ENCODE assay signal across 11 cellular contexts in the genomic region with DNA sequence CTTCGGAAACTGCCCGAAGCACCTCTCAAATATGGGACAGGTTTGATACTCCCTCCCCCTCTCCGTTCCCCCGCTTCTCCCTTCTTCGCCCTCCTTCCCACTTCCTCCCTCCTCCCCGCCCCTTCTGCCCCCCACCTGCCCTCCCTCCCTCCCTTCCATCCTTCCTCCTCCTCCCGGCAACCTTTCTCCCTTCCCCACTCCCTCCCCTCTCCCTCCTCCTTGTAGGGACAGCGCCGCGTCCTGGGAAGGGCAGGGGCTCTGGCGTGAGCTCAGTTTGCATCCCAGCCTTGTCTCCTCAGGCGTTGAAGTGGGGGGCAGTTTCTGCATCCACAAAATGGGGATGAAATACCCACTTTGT. TPM values are rescaled to one million over a fixed set of nuclear protein-coding genes. Genes with fewer than 3 reads are reported as not detected.
DNase-seq lines count a peak whose midpoint lies in the region; ATAC-seq and FAIRE-seq lines count a peak whose summit lies in the region.
"Had no signal": no experiment of that assay in that cellular context is flagged by ENCODE, and none has a peak within 500 bp of the region (broad histone marks: within the 10 kb centered on the region; RNA-seq: fewer than 3 reads in every experiment).

No MANE protein-coding gene starts in this region.

- H3K36me3 ChIP-seq in small intestine (ENCODE audit: control insufficient read depth in 2 of 2, insufficient read depth in 2 of 2, low read length in 2 of 2): no peaks in the 10 kb centered on the region

- H3K36me3 Mint-ChIP-seq in activated T-helper 1 cell treated with anti-CD3 and anti-CD28 coated beads, Interleukin-12 subunit alpha, Interleukin-12 subunit beta, Interleukin-2, Interleukin-4 antibody, amounts not matched to agents 30 ng/mL and 10 ng/mL and 1 ng/mL, durations not matched to agents 14 hours and 24 hours and 36 hours (ENCODE audit: low read depth): no peaks in the 10 kb centered on the region

- peaks cover 27% of the 10 kb centered on the region for H3K4me1 Mint-ChIP-seq in activated T-helper 1 cell treated with anti-CD3 and anti-CD28 coated beads, Interleukin-12 subunit alpha, Interleukin-12 subunit beta, Interleukin-2, Interleukin-4 antibody, amounts not matched to agents 30 ng/mL and 10 ng/mL and 1 ng/mL, durations not matched to agents 14 hours and 24 hours and 36 hours (ENCODE audit: low read depth)

- peak overlapping the region; percentile 52; the same call in 1 of the 2 replicates for H3K4me3 ChIP-seq in GM08714 (ENCODE audit: low read length)
- H3K4me3 ChIP-seq in small intestine (ENCODE audit: low read depth in 1 of 2, low read length in 2 of 2): no peak overlapping the region

- H3K4me1 ChIP-seq in small intestine (ENCODE audit: control insufficient read depth in 2 of 2, insufficient read depth in 1 of 2, low read depth in 1 of 2, low read length in 1 of 2): no peaks in the 10 kb centered on the region

- H3K9me3 ChIP-seq in small intestine (ENCODE audit: control insufficient read depth, low read depth): no peaks in the 10 kb centered on the region

- H3K27ac ChIP-seq in small intestine (ENCODE audit: low read depth in 1 of 2, low read length in 1 of 2): no peak overlapping the region

- peak; percentile 9 for ATAC-seq in left colon
- no peak for ATAC-seq in HG02840 (IDR thresholded peaks at IDR 0.05; ENCODE audit: low FRiP score, unreplicated experiment)

- intact Hi-C loops in activated T-helper 1 cell treated with anti-CD3 and anti-CD28 coated beads, Interleukin-12 subunit alpha, Interleukin-12 subunit beta, Interleukin-2, Interleukin-4 antibody, amounts not matched to agents 30 ng/mL and 10 ng/mL and 1 ng/mL, durations not matched to agents 14 hours and 24 hours and 36 hours (cut with micrococcal nuclease): loop anchor here (10.0 kb wide), 2 partner anchors 153 to 743 kb away; a partner anchor contains a TSS
- intact Hi-C loops in left colon (cut with DNase I, micrococcal nuclease): loop anchor here in 1 of 2 donors (10.0 kb wide), 1 partner anchor 343 kb away; a partner anchor contains a TSS

- no peak for FAIRE-seq in small intestine (lab: Jason Lieb, UNC)

- H3K9me3 Mint-ChIP-seq in activated T-helper 1 cell treated with anti-CD3 and anti-CD28 coated beads, Interleukin-12 subunit alpha, Interleukin-12 subunit beta, Interleukin-2, Interleukin-4 antibody, amounts not matched to agents 30 ng/mL and 10 ng/mL and 1 ng/mL, durations not matched to agents 14 hours and 24 hours and 36 hours: no peaks in the 10 kb centered on the region

- peak overlapping the region; percentile 83 for H3K4me3 Mint-ChIP-seq in activated T-helper 1 cell treated with anti-CD3 and anti-CD28 coated beads, Interleukin-12 subunit alpha, Interleukin-12 subunit beta, Interleukin-2, Interleukin-4 antibody, amounts not matched to agents 30 ng/mL and 10 ng/mL and 1 ng/mL, durations not matched to agents 14 hours and 24 hours and 36 hours

- peaks cover 2% of the 10 kb centered on the region for H3K27me3 Mint-ChIP-seq in activated T-helper 1 cell treated with anti-CD3 and anti-CD28 coated beads, Interleukin-12 subunit alpha, Interleukin-12 subunit beta, Interleukin-2, Interleukin-4 antibody, amounts not matched to agents 30 ng/mL and 10 ng/mL and 1 ng/mL, durations not matched to agents 14 hours and 24 hours and 36 hours (ENCODE audit: insufficient read depth)

- H3K27ac Mint-ChIP-seq in activated T-helper 1 cell treated with anti-CD3 and anti-CD28 coated beads, Interleukin-12 subunit alpha, Interleukin-12 subunit beta, Interleukin-2, Interleukin-4 antibody, amounts not matched to agents 30 ng/mL and 10 ng/mL and 1 ng/mL, durations not matched to agents 14 hours and 24 hours and 36 hours: no peak overlapping the region

- H3K27me3 ChIP-seq in small intestine (ENCODE audit: control insufficient read depth in 2 of 2, insufficient read depth in 2 of 2, low read length in 2 of 2): no peaks in the 10 kb centered on the region

- peak; percentile 10 for DNase-seq in ACHN
- no peak for DNase-seq in activated T-helper 1 cell treated with anti-CD3 and anti-CD28 coated beads, Interleukin-12 subunit alpha, Interleukin-12 subunit beta, Interleukin-2, Interleukin-4 antibody, amounts not matched to agents 30 ng/mL and 10 ng/mL and 1 ng/mL, durations not matched to agents 14 hours and 24 hours and 36 hours (ENCODE audit: low spot score)
- DNase-seq in left colon: no peak
- no peak for DNase-seq in small intestine
- DNase-seq in DMS 273 treated with DMSO at 0.1 percent for 48 hours (lab: John Stamatoyannopoulos, UW): no peak
- no peak for DNase-seq in D341Med (ENCODE audit: low spot score)
- DNase-seq: activated CD4-positive, CD25-positive, alpha-beta regulatory T cell; NCI-H1694 had no signal

- in situ Hi-C loops in ACHN (cut with HindIII; ENCODE audit: low pct_ligation_motif_present, low pct_unique_long_range_greater_than_20kb, low sequenced_read_pairs): no loop called here

- WGBS in small intestine, 3 donors: 4 to 23% (median 13%) methylated on average over 10 to 12 of the region's 12 CpGs

RNA-seq across cellular contexts. Expression of a gene that starts 6.1 kb away (rescaled TPM):
- total RNA-seq in activated T-helper 1 cell treated with anti-CD3 and anti-CD28 coated beads, Interleukin-12 subunit alpha, Interleukin-12 subunit beta, Interleukin-2, Interleukin-4 antibody, amounts not matched to agents 30 ng/mL and 10 ng/mL and 1 ng/mL, durations not matched to agents 14 hours and 24 hours and 36 hours: 0.12 and 0.88 TPM in 2 replicates
- total RNA-seq in left colon: 1 to 10 TPM in 1 of 2 donors, under 1 TPM in 1; 0.55 to 2.9 TPM
- polyA plus RNA-seq in small intestine: 1 to 10 TPM in 1 of 3 donors, under 1 TPM in 2; 0.22 to 1.9 (median 0.27) TPM
- polyA plus RNA-seq: fibroblast of lung had no signal
